19 cellular contexts compared by ENCODE assay signal in genomic region chr6:125899726-125900182, GRCh38. TPM values are rescaled to one million over a fixed set of nuclear protein-coding genes. Genes with fewer than 3 reads are reported as not detected.
DNase-seq lines count a peak whose midpoint lies in the region; ATAC-seq and TF ChIP-seq lines count a peak whose summit lies in the region.
"Had no signal": no experiment of that assay in that cellular context is flagged by ENCODE, and none has a peak within 500 bp of the region (broad histone marks: within the 10 kb centered on the region; RNA-seq: fewer than 3 reads in every experiment).

No MANE protein-coding gene starts in this region.

- H3K4me3 ChIP-seq in GM23338, result no peak overlapping the region
- H3K4me3 ChIP-seq in WERI-Rb-1 (ENCODE audit: low read depth, low read length), result no peak overlapping the region
- H3K4me3 ChIP-seq: sigmoid colon, thoracic aorta had no signal

- no peaks in the 10 kb centered on the region for H3K9me2 ChIP-seq in GM23338 (ENCODE audit: insufficient read depth)

- no peaks in the 10 kb centered on the region for H3K79me2 ChIP-seq in GM23338 (replicated peaks; ENCODE audit: insufficient read depth)

- no peaks in the 10 kb centered on the region for H3F3A ChIP-seq in GM23338 (replicated peaks; ENCODE audit: low read depth)

- no peaks in the 10 kb centered on the region for H3K4me1 ChIP-seq in GM23338 (ENCODE audit: insufficient read depth)
- H3K4me1 ChIP-seq: sigmoid colon had no signal

- no peaks in the 10 kb centered on the region for H3K9me3 Mint-ChIP-seq in GM23338
- H3K9me3 Mint-ChIP-seq: activated naive CD8-positive, alpha-beta T cell treated with anti-CD3 and anti-CD28 coated beads, Interleukin-2, amount 10 ng/mL, durations not matched to agents 7 days and 5 days had no signal

- H3K27me3 ChIP-seq in GM23338 (ENCODE audit: insufficient read depth) (no peaks in the 10 kb centered on the region), WERI-Rb-1 (ENCODE audit: insufficient read depth, low read depth, severe bottlenecking) (no peaks in the 10 kb centered on the region)
- H3K27me3 ChIP-seq: neutrophil, sigmoid colon had no signal

- no peak overlapping the region for H2AFZ ChIP-seq in GM23338

- no peak overlapping the region for H3K27ac ChIP-seq in GM23338 (ENCODE audit: low read depth)
- no peak overlapping the region for H3K27ac ChIP-seq in WERI-Rb-1
- H3K27ac ChIP-seq: neutrophil, sigmoid colon, thoracic aorta had no signal

- peaks cover 1% of the 10 kb centered on the region for H3K27me3 Mint-ChIP-seq in GM23338 (ENCODE audit: insufficient read depth, low read depth, poor library complexity)
- H3K27me3 Mint-ChIP-seq: activated naive CD8-positive, alpha-beta T cell treated with anti-CD3 and anti-CD28 coated beads, Interleukin-2, amount 10 ng/mL, durations not matched to agents 7 days and 5 days had no signal

- H3K4me1 Mint-ChIP-seq in GM23338, result peaks cover 7% of the 10 kb centered on the region

- intact Hi-C loops in sciatic nerve (cut with DNase I), result no loop called here

- no peaks in the 10 kb centered on the region for H4K20me1 ChIP-seq in GM23338 (replicated peaks; ENCODE audit: insufficient read depth)

- TF ChIP-seq CTCF in GM23338 (conservative IDR thresholded peaks at IDR 0.05; ENCODE audit: low read depth in 2 of 2) (peak in 1 of 2 experiments; percentile 31; a peak in 1 of 4 replicates), WERI-Rb-1 (IDR thresholded peaks at IDR 0.05; ENCODE audit: low read depth, low read length) (0 out of 2 replicates have a peak, but pooled peaks have one; percentile 5)

- peak; percentile 92 for ATAC-seq in GM23338
- no peak for ATAC-seq in sciatic nerve
- no peak for ATAC-seq in HG02642 (IDR thresholded peaks at IDR 0.05; ENCODE audit: poor library complexity, unreplicated experiment)
- ATAC-seq in HG02588 (IDR thresholded peaks at IDR 0.05; ENCODE audit: unreplicated experiment), result no peak

- DNase-seq in GM23338 (ENCODE audit: low spot score) (peak; percentile 47), WERI-Rb-1 (peak; percentile 75), left kidney (ENCODE audit: low read depth, low spot score) (peak; percentile 48), sciatic nerve (ENCODE audit: low spot score) (no peak), cerebellum (ENCODE audit: low spot score) (no peak)
- DNase-seq: activated naive CD8-positive, alpha-beta T cell treated with anti-CD3 and anti-CD28 coated beads, Interleukin-2, amount 10 ng/mL, durations not matched to agents 7 days and 5 days; activated T-cell treated with anti-CD3 and anti-CD28 coated beads, Interleukin-2, amount 50 U/mL, for 48 hours; C1 segment of cervical spinal cord; effector CD8-positive, alpha-beta T cell; NCI-H1436 treated with DMSO at 0.1 percent for 48 hours; NCI-H446 treated with DMSO at 0.1 percent for 48 hours; OCI-M1; sigmoid colon; stimulated activated CD4-positive, alpha-beta T cell treated with anti-CD3 and anti-CD28 coated beads, Interleukin-2, amount 100 ng/mL, for 48 hours; stimulated activated CD8-positive, alpha-beta memory T cell treated with anti-CD3 and anti-CD28 coated beads, Interleukin-4, amount 100 ng/mL, for 48 hours had no signal

- no peaks in the 10 kb centered on the region for H3K36me3 Mint-ChIP-seq in GM23338 (ENCODE audit: low read depth)

- H3K27ac Mint-ChIP-seq in GM23338, result peak overlapping the region; percentile 25; the same call in 1 of the 2 replicates
- H3K27ac Mint-ChIP-seq: activated naive CD8-positive, alpha-beta T cell treated with anti-CD3 and anti-CD28 coated beads, Interleukin-2, amount 10 ng/mL, durations not matched to agents 7 days and 5 days had no signal

- no peak overlapping the region for H3K4me2 ChIP-seq in GM23338

- H3K4me3 Mint-ChIP-seq in GM23338, result no peak overlapping the region
- H3K4me3 Mint-ChIP-seq: activated naive CD8-positive, alpha-beta T cell treated with anti-CD3 and anti-CD28 coated beads, Interleukin-2, amount 10 ng/mL, durations not matched to agents 7 days and 5 days had no signal

- H3K36me3 ChIP-seq in GM23338 (ENCODE audit: insufficient read depth), result no peaks in the 10 kb centered on the region
- H3K36me3 ChIP-seq in WERI-Rb-1, result no peaks in the 10 kb centered on the region

- H3K9me3 ChIP-seq in WERI-Rb-1 (ENCODE audit: severe bottlenecking), result peaks cover 5% of the 10 kb centered on the region
- H3K9me3 ChIP-seq: neutrophil, sigmoid colon, thoracic aorta had no signal

TF ChIP-seq in GM23338, 12 proteins besides CTCF, POLR2A, EP300 and RAD21 (continues in another document):
- TF ChIP-seq ZNF462 (CRISPR knock-in tag; IDR thresholded peaks at IDR 0.05) (no peak), POLR2AphosphoS5 (IDR thresholded peaks at IDR 0.05; ENCODE audit: low read depth) (no peak), ZNF114 (CRISPR knock-in tag; IDR thresholded peaks at IDR 0.05) (no peak), STAT1 (IDR thresholded peaks at IDR 0.05; ENCODE audit: unreplicated experiment) (no peak), CREB1 (CRISPR knock-in tag; IDR thresholded peaks at IDR 0.05; ENCODE audit: low read depth) (no peak), EZH2phosphoT487 (IDR thresholded peaks at IDR 0.05; ENCODE audit: unreplicated experiment) (no peak), ZNF331 (CRISPR knock-in tag; IDR thresholded peaks at IDR 0.05; ENCODE audit: low read depth) (no peak)

RNA-seq across cellular contexts. Expression of gene HINT3, which starts 56.8 kb away (rescaled TPM):
- 8.0 and 10.3 TPM in 2 replicates for total RNA-seq in GM23338 (2014; rRNA removed; shearing (Covaris generic))
- polyA plus RNA-seq in GM23338 (2016; fragmentation: Nextera tagmentation; extraction: Ambion mirVana), result 1.8 and 1.9 TPM in 2 replicates
- total RNA-seq in sciatic nerve, result 25.0 TPM
- 44.2 TPM for total RNA-seq in cerebellum

Comparison
In these comparisons a context has a peak if more than half of its experiments do, and no peak if none do; other contexts are left out.
1. DNase-seq: peak in GM23338 (single experiment), WERI-Rb-1 (single experiment) and left kidney (single experiment); none in sciatic nerve (single experiment) and cerebellum (single experiment).